Comparison of ENCODE assay signal across 9 cellular contexts in genomic region chr2:171432206-171432968, GRCh38. TPM values are rescaled to one million over a fixed set of nuclear protein-coding genes. Genes with fewer than 3 reads are reported as not detected.
DNase-seq lines count a peak whose midpoint lies in the region; ATAC-seq lines count a peak whose summit lies in the region.
"Had no signal": no experiment of that assay in that cellular context is flagged by ENCODE, and none has a peak within 500 bp of the region (broad histone marks: within the 10 kb centered on the region; RNA-seq: fewer than 3 reads in every experiment).

No MANE protein-coding gene starts in this region.

- peaks cover 14% of the 10 kb centered on the region for H3K36me3 Mint-ChIP-seq in CD4-positive, CD25-positive, alpha-beta regulatory T cell
- peaks cover 20 to 69% of the 10 kb centered on the region in 2 donors for H3K36me3 Mint-ChIP-seq in activated naive CD4-positive, alpha-beta T cell treated with anti-CD3 and anti-CD28 coated beads, Interleukin-2, amount 50 U/mL, for 72 hours

- peak overlapping the region; percentile 87 for H3K9ac ChIP-seq in HUES6 (ENCODE audit: low read length)

- DNase-seq in CD4-positive, CD25-positive, alpha-beta regulatory T cell = no peak
- DNase-seq in activated naive CD4-positive, alpha-beta T cell treated with anti-CD3 and anti-CD28 coated beads, Interleukin-2, amount 50 U/mL, for 72 hours (ENCODE audit: low spot score in 2 of 2) = no peak
- DNase-seq in retina (no peak), NCI-H1092 (lab: John Stamatoyannopoulos, UW) (no peak)
- DNase-seq in stimulated activated CD4-positive, alpha-beta T cell treated with anti-CD3 and anti-CD28 coated beads, Interleukin-15, amount 100 ng/mL, for 24 hours = no peak

- peaks cover 25% of the 10 kb centered on the region for H3K4me1 ChIP-seq in CD4-positive, CD25-positive, alpha-beta regulatory T cell (ENCODE audit: control insufficient read depth, insufficient read depth, low read length, poor library complexity, severe bottlenecking)
- peaks cover 25% of the 10 kb centered on the region for H3K4me1 ChIP-seq in HUES6 (ENCODE audit: control insufficient read depth, insufficient read depth, low read length)
- H3K4me1 ChIP-seq in mesodermal cell (ENCODE audit: control insufficient read depth, insufficient read depth, low read length, poor library complexity, severe bottlenecking) = peaks cover 23% of the 10 kb centered on the region

- no peak for ATAC-seq in CD4-positive, CD25-positive, alpha-beta regulatory T cell (ENCODE audit: low read depth in 2 of 2)
- ATAC-seq in activated naive CD4-positive, alpha-beta T cell treated with anti-CD3 and anti-CD28 coated beads, Interleukin-2, amount 50 U/mL, for 72 hours = no peak
- no peak for ATAC-seq in HG03520 (IDR thresholded peaks at IDR 0.05; ENCODE audit: unreplicated experiment)
- ATAC-seq: left lobe of liver had no signal

- H3K27me3 ChIP-seq in CD4-positive, CD25-positive, alpha-beta regulatory T cell (ENCODE audit: control insufficient read depth, insufficient read depth, low read length) = no peaks in the 10 kb centered on the region
- H3K27me3 ChIP-seq in HUES6 (ENCODE audit: control insufficient read depth, insufficient read depth, low read length) = no peaks in the 10 kb centered on the region

- H3K9me3 ChIP-seq in CD4-positive, CD25-positive, alpha-beta regulatory T cell (ENCODE audit: control insufficient read depth in 2 of 2, low read length in 2 of 2) = no peaks in the 10 kb centered on the region
- H3K9me3 ChIP-seq in HUES6 (ENCODE audit: control insufficient read depth, insufficient read depth, low read depth, low read length) (peaks cover 13% of the 10 kb centered on the region), mesodermal cell (ENCODE audit: control insufficient read depth, low read length) (peaks cover 15% of the 10 kb centered on the region)

- H3K9me3 Mint-ChIP-seq in CD4-positive, CD25-positive, alpha-beta regulatory T cell = no peaks in the 10 kb centered on the region
- peaks cover 0 to 4% of the 10 kb centered on the region in 2 donors for H3K9me3 Mint-ChIP-seq in activated naive CD4-positive, alpha-beta T cell treated with anti-CD3 and anti-CD28 coated beads, Interleukin-2, amount 50 U/mL, for 72 hours

- H3K4me3 Mint-ChIP-seq in CD4-positive, CD25-positive, alpha-beta regulatory T cell = peak overlapping the region; percentile 89 to 98 (median 90)

- H3K36me3 ChIP-seq in CD4-positive, CD25-positive, alpha-beta regulatory T cell (ENCODE audit: control insufficient read depth, insufficient read depth, low read length) = peaks cover 3% of the 10 kb centered on the region
- H3K36me3 ChIP-seq in HUES6 (ENCODE audit: control insufficient read depth, insufficient read depth, low read length) (peaks cover 19% of the 10 kb centered on the region), mesodermal cell (ENCODE audit: control insufficient read depth, insufficient read depth, low read length) (peaks cover 27% of the 10 kb centered on the region)

- H3K27me3 Mint-ChIP-seq in CD4-positive, CD25-positive, alpha-beta regulatory T cell = no peaks in the 10 kb centered on the region

- 94 to 100% methylated on average over 2 to 3 of the region's 4 CpGs for WGBS in mesodermal cell (ENCODE audit: insufficient coverage in 2 of 2), 2 experiments

- H3K4me1 Mint-ChIP-seq in CD4-positive, CD25-positive, alpha-beta regulatory T cell = peaks cover 26 to 36% (median 31%) of the 10 kb centered on the region in 4 donors

- H3K27ac Mint-ChIP-seq in CD4-positive, CD25-positive, alpha-beta regulatory T cell = peak overlapping the region; percentile 26 to 91 (median 62)
- H3K27ac Mint-ChIP-seq in activated naive CD4-positive, alpha-beta T cell treated with anti-CD3 and anti-CD28 coated beads, Interleukin-2, amount 50 U/mL, for 72 hours = peak overlapping the region; percentile 92 to 97

- peak overlapping the region; percentile 91 for H3K4me3 ChIP-seq in CD4-positive, CD25-positive, alpha-beta regulatory T cell (ENCODE audit: low read depth, low read length)
- H3K4me3 ChIP-seq in HUES6 (ENCODE audit: low read depth, low read length) (peak overlapping the region; percentile 84), mesodermal cell (ENCODE audit: extremely low read depth, insufficient read depth, low read length, poor library complexity, severe bottlenecking) (peak overlapping the region; percentile 79)

- peak overlapping the region; percentile 0 for H3K27ac ChIP-seq in CD4-positive, CD25-positive, alpha-beta regulatory T cell (ENCODE audit: insufficient read depth, low read length, poor library complexity, severe bottlenecking)
- H3K27ac ChIP-seq in HUES6 (ENCODE audit: low read depth, low read length) = peak overlapping the region; percentile 74
- H3K27ac ChIP-seq in mesodermal cell (ENCODE audit: low read depth, low read length, severe bottlenecking) = no peak overlapping the region

RNA-seq across cellular contexts. Expression of gene METTL8, which starts 1.4 kb away (rescaled TPM):
- total RNA-seq in CD4-positive, CD25-positive, alpha-beta regulatory T cell = 19.7 TPM
- polyA plus RNA-seq in CD4-positive, CD25-positive, alpha-beta regulatory T cell = 10 to 100 TPM; 12.6 to 27.3 (median 19.9) TPM
- total RNA-seq in activated naive CD4-positive, alpha-beta T cell treated with anti-CD3 and anti-CD28 coated beads, Interleukin-2, amount 50 U/mL, for 72 hours = 10 to 100 TPM; 20.0 to 43.1 TPM
- polyA plus RNA-seq in mesodermal cell (2013, experiment 1 of 2) = 13.3 TPM
- 11.6 TPM for polyA plus RNA-seq in mesodermal cell (2013, experiment 2 of 2)

RNA-seq across cellular contexts. Expression of gene DCAF17, which starts 1.6 kb away (rescaled TPM):
- 18.4 TPM for total RNA-seq in CD4-positive, CD25-positive, alpha-beta regulatory T cell
- 10 to 100 TPM; 10.3 to 16.0 (median 12.3) TPM for polyA plus RNA-seq in CD4-positive, CD25-positive, alpha-beta regulatory T cell
- 10 to 100 TPM; 15.8 to 17.6 TPM for total RNA-seq in activated naive CD4-positive, alpha-beta T cell treated with anti-CD3 and anti-CD28 coated beads, Interleukin-2, amount 50 U/mL, for 72 hours
- polyA plus RNA-seq in mesodermal cell (2013, experiment 1 of 2) = 13.3 TPM
- 13.8 TPM for polyA plus RNA-seq in mesodermal cell (2013, experiment 2 of 2)
